In genomic region chr5:157562111-157562581, GRCh38 we compare ENCODE assay signal across 11 cellular contexts. TPM values are rescaled to one million over a fixed set of nuclear protein-coding genes. Genes with fewer than 3 reads are reported as not detected.
A peak's percentile ranks its signal among the peaks of the same experiment; 100 is the strongest.
DNase-seq lines count a peak whose midpoint lies in the region; ATAC-seq and TF ChIP-seq lines count a peak whose summit lies in the region.
"Had no signal": no experiment of that assay in that cellular context is flagged by ENCODE, and none has a peak within 500 bp of the region (broad histone marks: within the 10 kb centered on the region; RNA-seq: fewer than 3 reads in every experiment).

No MANE protein-coding gene starts in this region.

- DNase-seq in ascending aorta (ENCODE audit: low spot score in 2 of 2) (peak; percentile 58 to 91), left ventricle myocardium superior (peak; percentile 86), mucosa of gallbladder (ENCODE audit: low spot score) (no peak), NCI-H526 (lab: John Stamatoyannopoulos, UW) (no peak), suprapubic skin (ENCODE audit: low spot score in 2 of 2) (no peak)
- DNase-seq in stimulated activated naive B cell treated with anti-CD40 and anti-IgM and Interleukin-4, amounts not matched to agents 10 μg/mL and 1 μg/mL and 100 μg/mL, for 72 hours = no peak
- DNase-seq: left lung, NCI-H524 treated with DMSO at 0.1 percent for 48 hours, T1000 had no signal

- H3K27me3 ChIP-seq in HUES64 (ENCODE audit: insufficient read depth, low read length) (no peaks in the 10 kb centered on the region), ascending aorta (no peaks in the 10 kb centered on the region), suprapubic skin (no peaks in the 10 kb centered on the region)
- H3K27me3 ChIP-seq: left lung had no signal

- no peak overlapping the region for H3K4me3 ChIP-seq in HUES64 (ENCODE audit: low read length)
- H3K4me3 ChIP-seq in ascending aorta = peak overlapping the region in 1 of 2 donors; percentile 30
- no peak overlapping the region for H3K4me3 ChIP-seq in suprapubic skin
- H3K4me3 ChIP-seq: left lung had no signal

- intact Hi-C loops in ascending aorta (cut with DNase I) = loop anchor here (2.0 to 5.0 kb wide), 2 partner anchors 49 to 180 kb away; no protein-coding TSS in a partner anchor
- intact Hi-C loops in left ventricle myocardium superior (cut with micrococcal nuclease) = loop anchor here (10.0 kb wide), 1 partner anchor 47 kb away; no protein-coding TSS in a partner anchor

- TF ChIP-seq EP300 in suprapubic skin (IDR thresholded peaks at IDR 0.05) = no peak

- H3K27ac Mint-ChIP-seq in stimulated activated naive B cell treated with anti-CD40 and anti-IgM and Interleukin-4, amounts not matched to agents 10 μg/mL and 1 μg/mL and 100 μg/mL, for 72 hours = peak overlapping the region; percentile 81

- H3K9ac ChIP-seq in HUES64 (ENCODE audit: low read depth, low read length) = 0 out of 2 replicates have a peak overlapping the region, but pooled peaks have one; percentile 5

- TF ChIP-seq CTCF in ascending aorta (IDR thresholded peaks at IDR 0.05) (no peak), suprapubic skin (IDR thresholded peaks at IDR 0.05) (no peak)

- no peaks in the 10 kb centered on the region for H3K9me3 ChIP-seq in HUES64 (ENCODE audit: insufficient read depth, low read depth, low read length)
- H3K9me3 ChIP-seq in ascending aorta = no peaks in the 10 kb centered on the region
- H3K9me3 ChIP-seq in suprapubic skin = no peaks in the 10 kb centered on the region
- H3K9me3 ChIP-seq: left lung had no signal

- WGBS in HUES64 = 78% methylated on average over 10 of the region's 10 CpGs
- WGBS in suprapubic skin = 66% methylated on average over 10 of the region's 10 CpGs

- H3K4me1 ChIP-seq in HUES64 (ENCODE audit: insufficient read depth, low read length) = peaks cover 12% of the 10 kb centered on the region
- H3K4me1 ChIP-seq in ascending aorta = peaks cover 6 to 40% of the 10 kb centered on the region in 2 donors
- peaks cover 3% of the 10 kb centered on the region for H3K4me1 ChIP-seq in suprapubic skin

- H3K36me3 Mint-ChIP-seq in stimulated activated naive B cell treated with anti-CD40 and anti-IgM and Interleukin-4, amounts not matched to agents 10 μg/mL and 1 μg/mL and 100 μg/mL, for 72 hours = peaks cover 22 to 57% of the 10 kb centered on the region in 2 donors

- H3K27ac ChIP-seq in HUES64 (ENCODE audit: low read depth, low read length) (no peak overlapping the region), ascending aorta (peak overlapping the region; percentile 81 to 83), suprapubic skin (no peak overlapping the region)

- H3K27me3 Mint-ChIP-seq in stimulated activated naive B cell treated with anti-CD40 and anti-IgM and Interleukin-4, amounts not matched to agents 10 μg/mL and 1 μg/mL and 100 μg/mL, for 72 hours = no peaks in the 10 kb centered on the region

- H3K36me3 ChIP-seq in HUES64 (ENCODE audit: insufficient read depth, low read length) (peaks cover 17% of the 10 kb centered on the region; the same call in 1 of the 2 replicates), ascending aorta (no peaks in the 10 kb centered on the region), suprapubic skin (no peaks in the 10 kb centered on the region)

- ATAC-seq in left ventricle myocardium superior = peak; percentile 62
- no peak for ATAC-seq in stimulated activated naive B cell treated with anti-CD40 and anti-IgM and Interleukin-4, amounts not matched to agents 10 μg/mL and 1 μg/mL and 100 μg/mL, for 72 hours (replicated peaks)
- ATAC-seq in HG03159 (IDR thresholded peaks at IDR 0.05; ENCODE audit: unreplicated experiment) = no peak
- ATAC-seq: left lung had no signal

- H3K4me1 Mint-ChIP-seq in stimulated activated naive B cell treated with anti-CD40 and anti-IgM and Interleukin-4, amounts not matched to agents 10 μg/mL and 1 μg/mL and 100 μg/mL, for 72 hours = peaks cover 65 to 90% of the 10 kb centered on the region in 2 donors

- H3K9me3 Mint-ChIP-seq in stimulated activated naive B cell treated with anti-CD40 and anti-IgM and Interleukin-4, amounts not matched to agents 10 μg/mL and 1 μg/mL and 100 μg/mL, for 72 hours = no peaks in the 10 kb centered on the region

- no peak for TF ChIP-seq POLR2A in suprapubic skin (IDR thresholded peaks at IDR 0.05)

- no peak overlapping the region for H3K4me3 Mint-ChIP-seq in stimulated activated naive B cell treated with anti-CD40 and anti-IgM and Interleukin-4, amounts not matched to agents 10 μg/mL and 1 μg/mL and 100 μg/mL, for 72 hours

RNA-seq across cellular contexts. Expression of gene ADAM19, which starts 13.4 kb away (rescaled TPM):
- polyA plus RNA-seq in HUES64 (2013, experiment 1 of 2) = 13.9 TPM
- polyA plus RNA-seq in HUES64 (2013, experiment 2 of 2) = 15.2 TPM
- total RNA-seq in ascending aorta (11.7 TPM), left ventricle myocardium superior (9.3 TPM), mucosa of gallbladder (22.1 TPM), suprapubic skin (1 to 10 TPM in 3 of 4 donors, under 1 TPM in 1; 0.42 to 2.6 (median 1.3) TPM)

Comparison
In these comparisons a context has a peak if more than half of its experiments do, and no peak if none do; other contexts are left out.
1. H3K27ac ChIP-seq: peak in ascending aorta (2 of 2); none in HUES64 (single experiment) and suprapubic skin (single experiment).
2. DNase-seq: peak in ascending aorta (2 of 2) and left ventricle myocardium superior (single experiment); none in stimulated activated naive B cell treated with anti-CD40 and anti-IgM and Interleukin-4, amounts not matched to agents 10 μg/mL and 1 μg/mL and 100 μg/mL, for 72 hours (single experiment), mucosa of gallbladder (single experiment), NCI-H526 (0 of 2) and suprapubic skin (0 of 2).